9 cellular contexts compared by ENCODE assay signal in genomic region chr21:44085491-44086321, GRCh38. TPM values are rescaled to one million over a fixed set of nuclear protein-coding genes. Genes with fewer than 3 reads are reported as not detected.
DNase-seq lines count a peak whose midpoint lies in the region; ATAC-seq and TF ChIP-seq lines count a peak whose summit lies in the region.
"Had no signal": no experiment of that assay in that cellular context is flagged by ENCODE, and none has a peak within 500 bp of the region (broad histone marks: within the 10 kb centered on the region; RNA-seq: fewer than 3 reads in every experiment).

No MANE protein-coding gene starts in this region.

- CTCF ChIA-PET in activated CD8-positive, alpha-beta T cell treated with anti-CD3 and anti-CD28 coated beads, Interleukin-2, amount 10 ng/mL, durations not matched to agents 7 days and 5 days (lab: Charles Lee) = interaction anchor here (0.7 to 4.0 kb wide), 7 partner anchors 9 to 275 kb away, joined by 3 to 22 read pairs (median 4); no protein-coding TSS in a partner anchor

- H3K4me1 Mint-ChIP-seq in activated CD8-positive, alpha-beta T cell treated with anti-CD3 and anti-CD28 coated beads, Interleukin-2, amount 10 ng/mL, durations not matched to agents 7 days and 5 days (ENCODE audit: low read depth) = peaks cover 99% of the 10 kb centered on the region
- H3K4me1 Mint-ChIP-seq in neural crest cell = no peaks in the 10 kb centered on the region

- ATAC-seq in activated CD8-positive, alpha-beta T cell treated with anti-CD3 and anti-CD28 coated beads, Interleukin-2, amount 10 ng/mL, durations not matched to agents 7 days and 5 days = no peak
- no peak for ATAC-seq in GM18505 (IDR thresholded peaks at IDR 0.05; ENCODE audit: unreplicated experiment)

- DNase-seq in C1 segment of cervical spinal cord (lab: John Stamatoyannopoulos, UW) (peak in 13 of 14 donors; percentile 19 to 87 (median 63)), foreskin melanocyte (peak; percentile 94), neural crest cell (ENCODE audit: low read depth, low spot score) (no peak), NCI-H1417 treated with DMSO at 0.1 percent for 48 hours (lab: John Stamatoyannopoulos, UW) (no peak), AG08395 (ENCODE audit: low spot score) (no peak), EL (no peak)
- no peak for DNase-seq in activated CD8-positive, alpha-beta T cell treated with anti-CD3 and anti-CD28 coated beads, Interleukin-2, amount 10 ng/mL, durations not matched to agents 7 days and 5 days

- no peaks in the 10 kb centered on the region for H3K9me3 Mint-ChIP-seq in activated CD8-positive, alpha-beta T cell treated with anti-CD3 and anti-CD28 coated beads, Interleukin-2, amount 10 ng/mL, durations not matched to agents 7 days and 5 days (ENCODE audit: insufficient read depth)
- H3K9me3 Mint-ChIP-seq in neural crest cell = no peaks in the 10 kb centered on the region
- H3K9me3 Mint-ChIP-seq: nephron had no signal

- peaks cover 96% of the 10 kb centered on the region for H3K36me3 Mint-ChIP-seq in activated CD8-positive, alpha-beta T cell treated with anti-CD3 and anti-CD28 coated beads, Interleukin-2, amount 10 ng/mL, durations not matched to agents 7 days and 5 days (ENCODE audit: low read depth)
- peaks cover 10% of the 10 kb centered on the region for H3K36me3 Mint-ChIP-seq in neural crest cell (ENCODE audit: low read depth)

- no peak for TF ChIP-seq POLR2A in GM18505 (IDR thresholded peaks at IDR 0.05; ENCODE audit: borderline replicate concordance, extremely low read depth, insufficient read depth, insufficient read length)

- H3K4me3 Mint-ChIP-seq in activated CD8-positive, alpha-beta T cell treated with anti-CD3 and anti-CD28 coated beads, Interleukin-2, amount 10 ng/mL, durations not matched to agents 7 days and 5 days = peak overlapping the region; percentile 75
- no peak overlapping the region for H3K4me3 Mint-ChIP-seq in neural crest cell
- H3K4me3 Mint-ChIP-seq: nephron had no signal

- H3K27ac Mint-ChIP-seq in activated CD8-positive, alpha-beta T cell treated with anti-CD3 and anti-CD28 coated beads, Interleukin-2, amount 10 ng/mL, durations not matched to agents 7 days and 5 days = peak overlapping the region; percentile 95
- peak overlapping the region; percentile 81 for H3K27ac Mint-ChIP-seq in neural crest cell (ENCODE audit: unreplicated experiment)

- H3K27me3 Mint-ChIP-seq in activated CD8-positive, alpha-beta T cell treated with anti-CD3 and anti-CD28 coated beads, Interleukin-2, amount 10 ng/mL, durations not matched to agents 7 days and 5 days (ENCODE audit: low read depth) = no peaks in the 10 kb centered on the region
- no peaks in the 10 kb centered on the region for H3K27me3 Mint-ChIP-seq in neural crest cell (ENCODE audit: low read depth)

- no peak for TF ChIP-seq CTCF in neural crest cell (conservative IDR thresholded peaks at IDR 0.05)

- POLR2A ChIA-PET in activated CD8-positive, alpha-beta T cell treated with anti-CD3 and anti-CD28 coated beads, Interleukin-2, amount 10 ng/mL, durations not matched to agents 7 days and 5 days (lab: Charles Lee) = interaction anchor here (0.6 to 4.2 kb wide), 6 partner anchors 19 to 484 kb away, joined by 3 to 37 read pairs (median 6); partner anchors contain the start of gene TRAPPC10

RNA-seq across cellular contexts. Expression of gene PWP2, which starts 21.5 kb away (rescaled TPM):
- total RNA-seq in activated CD8-positive, alpha-beta T cell treated with anti-CD3 and anti-CD28 coated beads, Interleukin-2, amount 10 ng/mL, durations not matched to agents 7 days and 5 days = 1 to 10 TPM; 2.9 to 8.0 TPM
- total RNA-seq in neural crest cell = 4.0 and 4.1 TPM in 2 replicates

RNA-seq across cellular contexts. Expression of gene GATD3, which starts 47.8 kb away (rescaled TPM):
- 10 to 100 TPM in 1 of 2 experiments, 1 to 10 TPM in 1; 8.2 to 10.6 TPM for total RNA-seq in activated CD8-positive, alpha-beta T cell treated with anti-CD3 and anti-CD28 coated beads, Interleukin-2, amount 10 ng/mL, durations not matched to agents 7 days and 5 days
- total RNA-seq in neural crest cell = 13.7 and 17.4 TPM in 2 replicates

Comparison
In these comparisons a context has a peak if more than half of its experiments do, and no peak if none do; other contexts are left out.
1. DNase-seq: peak in C1 segment of cervical spinal cord (13 of 14) and foreskin melanocyte (single experiment); none in activated CD8-positive, alpha-beta T cell treated with anti-CD3 and anti-CD28 coated beads, Interleukin-2, amount 10 ng/mL, durations not matched to agents 7 days and 5 days (single experiment), neural crest cell (single experiment), NCI-H1417 treated with DMSO at 0.1 percent for 48 hours (single experiment), AG08395 (single experiment) and EL (single experiment).